ENCODE assay signal across 20 cellular contexts in genomic region chr19:47682939-47683338, GRCh38. TPM values are rescaled to one million over a fixed set of nuclear protein-coding genes. Genes with fewer than 3 reads are reported as not detected.
DNase-seq lines count a peak whose midpoint lies in the region; ATAC-seq, FAIRE-seq and TF ChIP-seq lines count a peak whose summit lies in the region.
"Had no signal": no experiment of that assay in that cellular context is flagged by ENCODE, and none has a peak within 500 bp of the region (broad histone marks: within the 10 kb centered on the region; RNA-seq: fewer than 3 reads in every experiment).

No MANE protein-coding gene starts in this region.

- no peaks in the 10 kb centered on the region for H3K9me3 Mint-ChIP-seq in activated CD8-positive, alpha-beta T cell treated with anti-CD3 and anti-CD28 coated beads for 36 hours
- no peaks in the 10 kb centered on the region for H3K9me3 Mint-ChIP-seq in activated CD8-positive, alpha-beta T cell treated with anti-CD3 and anti-CD28 coated beads, Interleukin-2, amount 10 ng/mL, durations not matched to agents 7 days and 5 days (ENCODE audit: insufficient read depth)
- H3K9me3 Mint-ChIP-seq in astrocyte (ENCODE audit: unreplicated experiment): no peaks in the 10 kb centered on the region
- no peaks in the 10 kb centered on the region for H3K9me3 Mint-ChIP-seq in endodermal cell
- H3K9me3 Mint-ChIP-seq in progenitor cell of endocrine pancreas (ENCODE audit: low read depth): no peaks in the 10 kb centered on the region
- H3K9me3 Mint-ChIP-seq: CD4-positive, alpha-beta T cell had no signal

- H3K4me1 ChIP-seq in astrocyte (ENCODE audit: insufficient read depth, low read length) (no peaks in the 10 kb centered on the region), endodermal cell (ENCODE audit: control insufficient read depth, insufficient read depth, low read length) (no peaks in the 10 kb centered on the region)
- H3K4me1 ChIP-seq: BE2C had no signal

- no peak overlapping the region for H3K4me3 ChIP-seq in astrocyte (ENCODE audit: insufficient read depth, low read depth, low read length)
- no peak overlapping the region for H3K4me3 ChIP-seq in endodermal cell (ENCODE audit: low read length)

- peaks cover 5% of the 10 kb centered on the region for H3K79me2 ChIP-seq in astrocyte (ENCODE audit: insufficient read depth, low read length)

- H2AFZ ChIP-seq in astrocyte (ENCODE audit: low read depth, low read length): no peak overlapping the region

- H3K27me3 Mint-ChIP-seq in activated CD8-positive, alpha-beta T cell treated with anti-CD3 and anti-CD28 coated beads for 36 hours: no peaks in the 10 kb centered on the region
- H3K27me3 Mint-ChIP-seq in activated CD8-positive, alpha-beta T cell treated with anti-CD3 and anti-CD28 coated beads, Interleukin-2, amount 10 ng/mL, durations not matched to agents 7 days and 5 days (ENCODE audit: low read depth): no peaks in the 10 kb centered on the region
- H3K27me3 Mint-ChIP-seq in astrocyte (ENCODE audit: low read depth, unreplicated experiment): no peaks in the 10 kb centered on the region
- H3K27me3 Mint-ChIP-seq in endodermal cell (ENCODE audit: insufficient read depth): no peaks in the 10 kb centered on the region
- H3K27me3 Mint-ChIP-seq in progenitor cell of endocrine pancreas: no peaks in the 10 kb centered on the region
- H3K27me3 Mint-ChIP-seq: CD4-positive, alpha-beta T cell had no signal

- peaks cover 61% of the 10 kb centered on the region for H4K20me1 ChIP-seq in astrocyte (ENCODE audit: insufficient read depth, low read length)

- H3K4me3 Mint-ChIP-seq in activated CD8-positive, alpha-beta T cell treated with anti-CD3 and anti-CD28 coated beads for 36 hours: no peak overlapping the region
- no peak overlapping the region for H3K4me3 Mint-ChIP-seq in activated CD8-positive, alpha-beta T cell treated with anti-CD3 and anti-CD28 coated beads, Interleukin-2, amount 10 ng/mL, durations not matched to agents 7 days and 5 days
- no peak overlapping the region for H3K4me3 Mint-ChIP-seq in astrocyte (ENCODE audit: unreplicated experiment)
- H3K4me3 Mint-ChIP-seq in endodermal cell: no peak overlapping the region
- no peak overlapping the region for H3K4me3 Mint-ChIP-seq in progenitor cell of endocrine pancreas (ENCODE audit: low read depth)
- H3K4me3 Mint-ChIP-seq: CD4-positive, alpha-beta T cell had no signal

- DNase-seq in activated CD8-positive, alpha-beta T cell treated with anti-CD3 and anti-CD28 coated beads for 36 hours: no peak
- DNase-seq in activated CD8-positive, alpha-beta T cell treated with anti-CD3 and anti-CD28 coated beads, Interleukin-2, amount 10 ng/mL, durations not matched to agents 7 days and 5 days: no peak
- DNase-seq in astrocyte (ENCODE audit: low read depth) (peak; percentile 85), endodermal cell (no peak), progenitor cell of endocrine pancreas (ENCODE audit: low spot score, unreplicated experiment) (no peak), NCI-H2107 treated with DMSO at 0.1 percent for 48 hours (lab: John Stamatoyannopoulos, UW; ENCODE audit: unreplicated experiment) (no peak), NCI-H2196 treated with DMSO at 0.1 percent for 48 hours (lab: John Stamatoyannopoulos, UW; ENCODE audit: unreplicated experiment) (no peak), RPMI8226 (no peak)
- DNase-seq: 8988T; BE2C; Calu3; CD4-positive, alpha-beta T cell; DMS53; NCI-H1048; NCI-H146; NCI-H2081; NCI-H510A treated with DMSO at 0.1 percent for 48 hours had no signal

- H3K27ac ChIP-seq in astrocyte (ENCODE audit: low read depth, low read length) (no peak overlapping the region), endodermal cell (ENCODE audit: low read depth, low read length) (no peak overlapping the region)

- H3K4me2 ChIP-seq in astrocyte (ENCODE audit: low read length): no peak overlapping the region

- intact Hi-C loops in activated CD8-positive, alpha-beta T cell treated with anti-CD3 and anti-CD28 coated beads for 36 hours (cut with micrococcal nuclease): no loop called here

- peaks cover 3% of the 10 kb centered on the region for H3K36me3 Mint-ChIP-seq in activated CD8-positive, alpha-beta T cell treated with anti-CD3 and anti-CD28 coated beads for 36 hours (ENCODE audit: low read depth)
- H3K36me3 Mint-ChIP-seq in activated CD8-positive, alpha-beta T cell treated with anti-CD3 and anti-CD28 coated beads, Interleukin-2, amount 10 ng/mL, durations not matched to agents 7 days and 5 days (ENCODE audit: low read depth): peaks cover 6% of the 10 kb centered on the region
- H3K36me3 Mint-ChIP-seq in astrocyte (ENCODE audit: low read depth, unreplicated experiment): peaks cover 14% of the 10 kb centered on the region
- peaks cover 48% of the 10 kb centered on the region for H3K36me3 Mint-ChIP-seq in endodermal cell (ENCODE audit: low read depth)
- H3K36me3 Mint-ChIP-seq in progenitor cell of endocrine pancreas (ENCODE audit: insufficient read depth): peaks cover 14% of the 10 kb centered on the region

- no peak for TF ChIP-seq CTCF in activated CD8-positive, alpha-beta T cell treated with anti-CD3 and anti-CD28 coated beads for 36 hours (IDR thresholded peaks at IDR 0.05)
- TF ChIP-seq CTCF in astrocyte (IDR thresholded peaks at IDR 0.05; ENCODE audit: insufficient read depth, low read depth, low read length) (no peak), endodermal cell (conservative IDR thresholded peaks at IDR 0.05) (no peak), progenitor cell of endocrine pancreas (IDR thresholded peaks at IDR 0.05; ENCODE audit: unreplicated experiment) (no peak)

- no peak for ATAC-seq in activated CD8-positive, alpha-beta T cell treated with anti-CD3 and anti-CD28 coated beads for 36 hours
- ATAC-seq in activated CD8-positive, alpha-beta T cell treated with anti-CD3 and anti-CD28 coated beads, Interleukin-2, amount 10 ng/mL, durations not matched to agents 7 days and 5 days: no peak
- ATAC-seq: Panc1, Right ventricle myocardium inferior had no signal

- CTCF ChIA-PET in activated CD8-positive, alpha-beta T cell treated with anti-CD3 and anti-CD28 coated beads for 36 hours (lab: Charles Lee): no interaction called here
- CTCF ChIA-PET in activated CD8-positive, alpha-beta T cell treated with anti-CD3 and anti-CD28 coated beads, Interleukin-2, amount 10 ng/mL, durations not matched to agents 7 days and 5 days (lab: Charles Lee): no interaction called here

- POLR2A ChIA-PET in activated CD8-positive, alpha-beta T cell treated with anti-CD3 and anti-CD28 coated beads for 36 hours (lab: Charles Lee): interaction anchor here (0.7 kb wide), 1 partner anchor 9 kb away, joined by 5 read pairs; no protein-coding TSS in a partner anchor
- POLR2A ChIA-PET in activated CD8-positive, alpha-beta T cell treated with anti-CD3 and anti-CD28 coated beads, Interleukin-2, amount 10 ng/mL, durations not matched to agents 7 days and 5 days (lab: Charles Lee): no interaction called here

- H3K4me1 Mint-ChIP-seq in activated CD8-positive, alpha-beta T cell treated with anti-CD3 and anti-CD28 coated beads for 36 hours (ENCODE audit: low read depth): no peaks in the 10 kb centered on the region
- H3K4me1 Mint-ChIP-seq in activated CD8-positive, alpha-beta T cell treated with anti-CD3 and anti-CD28 coated beads, Interleukin-2, amount 10 ng/mL, durations not matched to agents 7 days and 5 days (ENCODE audit: low read depth): no peaks in the 10 kb centered on the region
- H3K4me1 Mint-ChIP-seq in astrocyte (ENCODE audit: low read depth, unreplicated experiment) (no peaks in the 10 kb centered on the region), endodermal cell (peaks cover 12% of the 10 kb centered on the region), progenitor cell of endocrine pancreas (ENCODE audit: low read depth) (peaks cover 2% of the 10 kb centered on the region)

- H3K9ac ChIP-seq in astrocyte (ENCODE audit: low read length) (no peak overlapping the region), endodermal cell (ENCODE audit: extremely low read depth, low read length, poor library complexity, severe bottlenecking) (no peak overlapping the region)

- no peaks in the 10 kb centered on the region for H3K27me3 ChIP-seq in astrocyte (ENCODE audit: insufficient read depth, low read length)
- no peaks in the 10 kb centered on the region for H3K27me3 ChIP-seq in endodermal cell (ENCODE audit: control insufficient read depth, insufficient read depth, low read length, poor library complexity, severe bottlenecking)
- H3K27me3 ChIP-seq: BE2C had no signal

- H3K36me3 ChIP-seq in astrocyte (ENCODE audit: insufficient read depth, low read length) (peaks cover under 1% of the 10 kb centered on the region), endodermal cell (ENCODE audit: control insufficient read depth, insufficient read depth, low read length) (peaks cover 31% of the 10 kb centered on the region)

- H3K9me3 ChIP-seq in astrocyte (ENCODE audit: insufficient read depth, low read depth, low read length) (no peaks in the 10 kb centered on the region), endodermal cell (ENCODE audit: control insufficient read depth, low read length) (no peaks in the 10 kb centered on the region)
- H3K9me3 ChIP-seq: BE2C had no signal

- 55 to 78% methylated on average over 1 to 6 of the region's 6 CpGs for WGBS in endodermal cell (ENCODE audit: insufficient coverage in 1 of 2, insufficient read length in 1 of 2), 2 experiments

- no peak for FAIRE-seq in astrocyte (lab: Jason Lieb, UNC)
- FAIRE-seq: H54 had no signal

- peak overlapping the region; percentile 3 for H3K27ac Mint-ChIP-seq in activated CD8-positive, alpha-beta T cell treated with anti-CD3 and anti-CD28 coated beads for 36 hours
- H3K27ac Mint-ChIP-seq in activated CD8-positive, alpha-beta T cell treated with anti-CD3 and anti-CD28 coated beads, Interleukin-2, amount 10 ng/mL, durations not matched to agents 7 days and 5 days: no peak overlapping the region
- H3K27ac Mint-ChIP-seq in astrocyte (ENCODE audit: unreplicated experiment) (no peak overlapping the region), endodermal cell (peak overlapping the region; percentile 17), progenitor cell of endocrine pancreas (peak overlapping the region; percentile 74)
- H3K27ac Mint-ChIP-seq: CD4-positive, alpha-beta T cell had no signal

RNA-seq across cellular contexts. Expression of gene EHD2, which starts 30.3 kb away (rescaled TPM):
- total RNA-seq in activated CD8-positive, alpha-beta T cell treated with anti-CD3 and anti-CD28 coated beads for 36 hours: 1 to 10 TPM; 1.1 to 1.4 TPM
- total RNA-seq in activated CD8-positive, alpha-beta T cell treated with anti-CD3 and anti-CD28 coated beads, Interleukin-2, amount 10 ng/mL, durations not matched to agents 7 days and 5 days: under 1 TPM in 1 of 2 experiments, not detected in 1; 0.34 TPM
- total RNA-seq in astrocyte: 159 and 170 TPM in 2 replicates
- total RNA-seq in endodermal cell: 1 to 10 TPM; 5.5 to 8.4 TPM
- polyA plus RNA-seq in endodermal cell (2013, experiment 1 of 2): 4.3 TPM
- 3.7 TPM for polyA plus RNA-seq in endodermal cell (2013, experiment 2 of 2)
- 0.41 and 0.64 TPM in 2 replicates for total RNA-seq in progenitor cell of endocrine pancreas

Comparison
In these comparisons a context has a peak if more than half of its experiments do, and no peak if none do; other contexts are left out.
1. H3K27ac Mint-ChIP-seq: peak in activated CD8-positive, alpha-beta T cell treated with anti-CD3 and anti-CD28 coated beads for 36 hours (single experiment), endodermal cell (single experiment) and progenitor cell of endocrine pancreas (single experiment); none in activated CD8-positive, alpha-beta T cell treated with anti-CD3 and anti-CD28 coated beads, Interleukin-2, amount 10 ng/mL, durations not matched to agents 7 days and 5 days (single experiment) and astrocyte (single experiment).
2. RNA of gene EHD2, which starts 30.3 kb away (total RNA-seq): 159 to 170 TPM in astrocyte; 5.5 to 8.4 TPM in endodermal cell, 1.1 to 1.4 TPM in activated CD8-positive, alpha-beta T cell treated with anti-CD3 and anti-CD28 coated beads for 36 hours, 0.41 to 0.64 TPM in progenitor cell of endocrine pancreas and 0.34 TPM in activated CD8-positive, alpha-beta T cell treated with anti-CD3 and anti-CD28 coated beads, Interleukin-2, amount 10 ng/mL, durations not matched to agents 7 days and 5 days; every median in the first group is over 10 times any median in the second.